11 cellular contexts compared by ENCODE assay signal in genomic region chr5:149526855-149527590, GRCh38. TPM values are rescaled to one million over a fixed set of nuclear protein-coding genes. Genes with fewer than 3 reads are reported as not detected.
DNase-seq lines count a peak whose midpoint lies in the region; ATAC-seq and TF ChIP-seq lines count a peak whose summit lies in the region.
"Had no signal": no experiment of that assay in that cellular context is flagged by ENCODE, and none has a peak within 500 bp of the region (broad histone marks: within the 10 kb centered on the region; RNA-seq: fewer than 3 reads in every experiment).

No MANE protein-coding gene starts in this region.

- no peak for DNase-seq in Calu3
- no peak for DNase-seq in WTC11 (ENCODE audit: low spot score)
- DNase-seq in trophoblast cell = peak; percentile 87 to 91
- DNase-seq in NCI-H82 treated with DMSO at 0.1 percent for 48 hours (lab: John Stamatoyannopoulos, UW; ENCODE audit: unreplicated experiment) = no peak
- DNase-seq in Kasumi-1 (lab: John Stamatoyannopoulos, UW) = no peak
- DNase-seq: activated CD4-positive, alpha-beta T cell treated with anti-CD3 and anti-CD28 coated beads, Interleukin-2, amount 50 U/mL, for 1 hour; foreskin melanocyte; stimulated activated naive CD8-positive, alpha-beta T cell treated with anti-CD3 and anti-CD28 coated beads, Interleukin-15, amount 100 ng/mL, for 72 hours had no signal

- no TSS peak for BruUV-seq in Calu3 (replicated peaks; lab: Mats Ljungman, UMichigan)

- H2AFZ ChIP-seq in trophoblast cell (ENCODE audit: insufficient read depth, low read length, poor library complexity) = no peak overlapping the region

- no peak overlapping the region for H4K91ac ChIP-seq in trophoblast cell (ENCODE audit: low read depth, low read length)

- H3K36me3 Mint-ChIP-seq in Calu3 (ENCODE audit: insufficient read depth, unreplicated experiment) (peaks cover 41% of the 10 kb centered on the region), WTC11 (peaks cover 25% of the 10 kb centered on the region)

- no peak overlapping the region for H3K18ac ChIP-seq in trophoblast cell (ENCODE audit: low read length)

- no peaks in the 10 kb centered on the region for H3K79me1 ChIP-seq in trophoblast cell (ENCODE audit: low read length)

- H3K27me3 Mint-ChIP-seq in Calu3 (ENCODE audit: unreplicated experiment) (no peaks in the 10 kb centered on the region), WTC11 (ENCODE audit: low read depth) (no peaks in the 10 kb centered on the region)
- H3K27me3 Mint-ChIP-seq: stimulated activated naive CD8-positive, alpha-beta T cell treated with anti-CD3 and anti-CD28 coated beads, Interleukin-15, amount 100 ng/mL, for 72 hours had no signal

- peak overlapping the region; percentile 42 for H3K4me3 Mint-ChIP-seq in Calu3 (ENCODE audit: low read depth, unreplicated experiment)
- no peak overlapping the region for H3K4me3 Mint-ChIP-seq in WTC11
- H3K4me3 Mint-ChIP-seq: stimulated activated naive CD8-positive, alpha-beta T cell treated with anti-CD3 and anti-CD28 coated beads, Interleukin-15, amount 100 ng/mL, for 72 hours had no signal

- H4K8ac ChIP-seq in trophoblast cell (ENCODE audit: low read depth, low read length) = no peak overlapping the region

- H3K14ac ChIP-seq in trophoblast cell (ENCODE audit: low read length) = no peak overlapping the region

- H3K36me3 ChIP-seq in gastroesophageal sphincter (peaks cover 0 to 14% of the 10 kb centered on the region in 2 donors), trophoblast cell (ENCODE audit: control insufficient read depth in 1 of 2, insufficient read depth in 2 of 2, low read length in 2 of 2) (peaks cover 8 to 11% of the 10 kb centered on the region in 2 experiments)

- CTCF ChIA-PET in Calu3 (lab: Charles Lee) (interaction anchor here (1.2 to 1.4 kb wide), 2 partner anchors 12 to 25 kb away, joined by 3 to 4 read pairs; no protein-coding TSS in a partner anchor), WTC11 (lab: Charles Lee) (interaction anchor here (1.7 kb wide), 1 partner anchor 85 kb away, joined by 4 read pairs; no protein-coding TSS in a partner anchor)

- no peak for TF ChIP-seq EP300 in gastroesophageal sphincter (IDR thresholded peaks at IDR 0.05)

- H3K27me3 ChIP-seq in gastroesophageal sphincter (no peaks in the 10 kb centered on the region), trophoblast cell (ENCODE audit: insufficient read depth, low read length) (no peaks in the 10 kb centered on the region)

- no peak overlapping the region for H4K12ac ChIP-seq in trophoblast cell (ENCODE audit: low read depth, low read length)

- TF ChIP-seq POLR2A in gastroesophageal sphincter (IDR thresholded peaks at IDR 0.05) = no peak

- no peak overlapping the region for H2BK5ac ChIP-seq in trophoblast cell (ENCODE audit: low read depth, low read length, poor library complexity)

- POLR2A ChIA-PET in WTC11 (lab: Charles Lee) = no interaction called here

- H3K4me1 Mint-ChIP-seq in Calu3 (ENCODE audit: low read depth, unreplicated experiment) = peaks cover 67% of the 10 kb centered on the region
- H3K4me1 Mint-ChIP-seq in WTC11 = peaks cover 46% of the 10 kb centered on the region

- WGBS in gastroesophageal sphincter (ENCODE audit: low coverage in 1 of 2), 2 donors = 27% methylated on average over 6 to 9 of the region's 12 CpGs
- WGBS in trophoblast cell (ENCODE audit: extremely low coverage, insufficient coverage, insufficient read length) = no CpG with 5 or more reads among the region's 12 CpGs

- TF ChIP-seq CTCF in Calu3 (IDR thresholded peaks at IDR 0.05; ENCODE audit: unreplicated experiment) = no peak
- no peak for TF ChIP-seq CTCF in WTC11 (IDR thresholded peaks at IDR 0.05)
- no peak for TF ChIP-seq CTCF in gastroesophageal sphincter (IDR thresholded peaks at IDR 0.05)

- H3K4me2 ChIP-seq in trophoblast cell (ENCODE audit: low read length) = no peak overlapping the region

- H2BK120ac ChIP-seq in trophoblast cell (ENCODE audit: insufficient read depth, low read length, poor library complexity) = no peak overlapping the region

- H2BK12ac ChIP-seq in trophoblast cell (ENCODE audit: low read length) = no peak overlapping the region

- H3K9me3 ChIP-seq in gastroesophageal sphincter = no peaks in the 10 kb centered on the region
- H3K9me3 ChIP-seq in trophoblast cell (ENCODE audit: insufficient read depth, low read depth, low read length) = no peaks in the 10 kb centered on the region

- no peak for ATAC-seq in WTC11
- no peak for ATAC-seq in gastroesophageal sphincter
- no peak for ATAC-seq in HG03432 (IDR thresholded peaks at IDR 0.05; ENCODE audit: unreplicated experiment)
- no peak for ATAC-seq in HG02884 (IDR thresholded peaks at IDR 0.05; ENCODE audit: unreplicated experiment)
- ATAC-seq: stimulated activated naive CD8-positive, alpha-beta T cell treated with anti-CD3 and anti-CD28 coated beads, Interleukin-15, amount 100 ng/mL, for 72 hours had no signal

- H3K23ac ChIP-seq in trophoblast cell (ENCODE audit: low read length) = no peak overlapping the region

- H2AK5ac ChIP-seq in trophoblast cell (ENCODE audit: low read length) = no peak overlapping the region

- H3K27ac ChIP-seq in gastroesophageal sphincter = peak overlapping the region in 3 of 4 donors; percentile 12 to 61 (median 60)
- no peak overlapping the region for H3K27ac ChIP-seq in trophoblast cell (ENCODE audit: low read depth, low read length)

- H3K4me3 ChIP-seq in gastroesophageal sphincter (no peak overlapping the region), trophoblast cell (ENCODE audit: low read depth, low read length) (no peak overlapping the region)

- H3K4ac ChIP-seq in trophoblast cell (ENCODE audit: low read depth, low read length) = peak overlapping the region; percentile 35

- H3K4me1 ChIP-seq in gastroesophageal sphincter (peaks cover 35 to 97% (median 39%) of the 10 kb centered on the region in 3 donors), trophoblast cell (ENCODE audit: control insufficient read depth in 1 of 2, insufficient read depth in 2 of 2, low read length in 2 of 2) (no peaks in the 10 kb centered on the region)

- H3K9ac ChIP-seq in trophoblast cell (ENCODE audit: low read length) = no peak overlapping the region

- H3K79me2 ChIP-seq in trophoblast cell (ENCODE audit: control insufficient read depth, insufficient read depth, low read length, poor library complexity) = peaks cover 18% of the 10 kb centered on the region

- intact Hi-C loops in Calu3 (cut with micrococcal nuclease; ENCODE audit: unreplicated experiment) = loop anchor here (2.0 kb wide), 1 partner anchor 14 kb away; no protein-coding TSS in a partner anchor

- H3K27ac Mint-ChIP-seq in Calu3 (ENCODE audit: unreplicated experiment) (peak overlapping the region; percentile 60), WTC11 (peak overlapping the region; percentile 38; the same call in 1 of the 2 replicates)

- no peaks in the 10 kb centered on the region for H3K9me3 Mint-ChIP-seq in Calu3 (ENCODE audit: low read depth, unreplicated experiment)
- H3K9me3 Mint-ChIP-seq in WTC11 = no peaks in the 10 kb centered on the region
- H3K9me3 Mint-ChIP-seq: stimulated activated naive CD8-positive, alpha-beta T cell treated with anti-CD3 and anti-CD28 coated beads, Interleukin-15, amount 100 ng/mL, for 72 hours had no signal

TF ChIP-seq in WTC11, 78 proteins besides CTCF, POLR2A, EP300 and RAD21:
- TF ChIP-seq MLX (CRISPR knock-in tag; IDR thresholded peaks at IDR 0.05) (no peak), EMX1 (CRISPR knock-in tag; IDR thresholded peaks at IDR 0.05) (no peak), CREB1 (CRISPR knock-in tag; IDR thresholded peaks at IDR 0.05) (no peak), NR2C2 (CRISPR knock-in tag; IDR thresholded peaks at IDR 0.05) (no peak)

RNA-seq across cellular contexts. Expression of gene CSNK1A1, which starts 24.2 kb away (rescaled TPM):
- total RNA-seq in Calu3 (2022) = 350 and 377 TPM in 2 replicates
- 265 to 276 TPM (median 269 TPM) in 3 replicates for total RNA-seq in WTC11 (2021)
- total RNA-seq in gastroesophageal sphincter = 100 to 1,000 TPM; 264 to 414 (median 344) TPM
- polyA plus RNA-seq in trophoblast cell (2013) = 307 TPM in 2 replicates

RNA-seq across cellular contexts. Expression of gene ARHGEF37, which starts 54.3 kb away (rescaled TPM):
- 13.0 and 16.1 TPM in 2 replicates for total RNA-seq in Calu3 (2022)
- 0.66 to 1.1 TPM (median 0.71 TPM) in 3 replicates for total RNA-seq in WTC11 (2021)
- total RNA-seq in gastroesophageal sphincter = 10 to 100 TPM; 13.5 to 30.6 (median 20.1) TPM
- 0.89 and 0.93 TPM in 2 replicates for polyA plus RNA-seq in trophoblast cell (2013)

Comparison
In these comparisons a context has a peak if more than half of its experiments do, and no peak if none do; other contexts are left out.
1. DNase-seq: peak in trophoblast cell (2 of 2); none in Calu3 (single experiment), WTC11 (single experiment), NCI-H82 treated with DMSO at 0.1 percent for 48 hours (single experiment) and Kasumi-1 (0 of 2).